ENCODE assay signal across 19 cellular contexts in the genomic region with DNA sequence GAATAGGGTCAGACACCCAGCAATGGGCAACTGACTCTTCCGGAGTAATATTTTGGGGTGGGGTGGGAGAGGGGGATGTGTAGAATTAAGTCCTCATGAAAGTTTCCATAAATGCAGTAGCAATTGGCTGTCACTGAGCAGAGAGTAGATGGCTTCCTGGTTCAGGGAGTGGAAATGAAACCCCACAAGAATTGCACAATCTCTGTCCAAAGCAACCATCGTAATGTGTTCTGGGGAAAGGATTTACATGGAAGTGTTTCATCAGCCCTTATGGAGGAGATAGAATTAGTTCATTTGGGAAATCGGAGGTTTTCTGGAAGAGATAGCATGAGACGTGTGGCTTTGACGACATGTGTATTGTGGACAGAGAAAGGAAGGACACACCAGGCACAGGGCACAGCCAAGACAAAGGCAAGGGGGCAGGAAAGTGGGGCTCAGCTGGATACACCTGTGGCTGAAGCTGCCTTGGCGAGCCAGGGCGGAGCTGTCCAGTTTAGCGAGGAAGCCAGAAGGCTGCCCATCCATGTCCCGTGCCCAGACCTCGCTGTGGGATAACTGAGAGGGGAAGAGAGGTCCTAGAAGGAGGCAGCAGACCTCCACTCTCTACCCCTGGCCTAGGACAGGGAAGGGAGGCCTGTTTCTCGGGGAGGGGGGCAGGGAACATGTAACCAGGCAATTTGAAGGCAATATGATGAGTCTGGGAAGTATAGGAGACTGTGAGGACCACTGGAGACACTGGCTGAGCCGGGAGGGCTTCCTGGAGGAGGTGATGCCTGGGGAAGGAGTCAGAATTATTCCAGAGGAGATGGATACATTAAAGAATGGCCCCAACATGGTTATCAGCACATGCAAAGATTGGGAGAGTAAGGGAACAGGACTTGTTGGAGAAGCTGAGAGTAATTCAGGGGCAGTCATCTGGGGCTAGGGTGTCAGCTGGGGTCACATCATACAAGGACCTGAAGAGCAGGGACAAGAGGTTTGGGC. TPM values are rescaled to one million over a fixed set of nuclear protein-coding genes. Genes with fewer than 3 reads are reported as not detected.
DNase-seq lines count a peak whose midpoint lies in the region; ATAC-seq and TF ChIP-seq lines count a peak whose summit lies in the region.
"Had no signal": no experiment of that assay in that cellular context is flagged by ENCODE, and none has a peak within 500 bp of the region (broad histone marks: within the 10 kb centered on the region; RNA-seq: fewer than 3 reads in every experiment).

No MANE protein-coding gene starts in this region.

- no peak overlapping the region for H3K4me3 ChIP-seq in AG09309 (ENCODE audit: control insufficient read depth, low read depth, low read length)
- no peak overlapping the region for H3K4me3 ChIP-seq in adipocyte (ENCODE audit: low read length)
- H3K4me3 ChIP-seq in left lung: no peak overlapping the region
- H3K4me3 ChIP-seq: SK-N-MC, tibial nerve had no signal

- no TSS peak for BruUV-seq in Calu3 (replicated peaks; lab: Mats Ljungman, UMichigan)

- H3K4me3 Mint-ChIP-seq in Calu3 (ENCODE audit: low read depth, unreplicated experiment): no peak overlapping the region
- H3K4me3 Mint-ChIP-seq: activated B cell treated with CpG ODN at 0.5 μM for 24 hours, B cell had no signal

- no peaks in the 10 kb centered on the region for H3K4me1 ChIP-seq in adipocyte (ENCODE audit: control insufficient read depth, insufficient read depth, low read length)
- peaks cover 0 to 34% of the 10 kb centered on the region in 2 donors for H3K4me1 ChIP-seq in left lung
- H3K4me1 ChIP-seq: tibial nerve had no signal

- H3K9me3 Mint-ChIP-seq in Calu3 (ENCODE audit: low read depth, unreplicated experiment): no peaks in the 10 kb centered on the region
- H3K9me3 Mint-ChIP-seq: activated B cell treated with CpG ODN at 0.5 μM for 24 hours, IgD-negative memory B cell had no signal

- no peaks in the 10 kb centered on the region for H3K4me1 Mint-ChIP-seq in Calu3 (ENCODE audit: low read depth, unreplicated experiment)

- peaks cover 72% of the 10 kb centered on the region for H3K27me3 Mint-ChIP-seq in Calu3 (ENCODE audit: unreplicated experiment)

- no peak overlapping the region for H3K27ac Mint-ChIP-seq in Calu3 (ENCODE audit: unreplicated experiment)
- H3K27ac Mint-ChIP-seq: activated B cell treated with CpG ODN at 0.5 μM for 24 hours, B cell, IgD-negative memory B cell had no signal

- H3K27ac ChIP-seq in left lung: peak overlapping the region in 1 of 2 donors; percentile 61
- H3K27ac ChIP-seq: SK-N-MC had no signal

- H3K9ac ChIP-seq in adipocyte (ENCODE audit: low read length): no peak overlapping the region

- no peaks in the 10 kb centered on the region for H3K9me3 ChIP-seq in adipocyte (ENCODE audit: control insufficient read depth, low read length)
- no peaks in the 10 kb centered on the region for H3K9me3 ChIP-seq in left lung
- H3K9me3 ChIP-seq: tibial nerve had no signal

- H3K36me3 Mint-ChIP-seq in Calu3 (ENCODE audit: insufficient read depth, unreplicated experiment): no peaks in the 10 kb centered on the region
- H3K36me3 Mint-ChIP-seq: IgD-negative memory B cell had no signal

- ATAC-seq in left lung (peak; percentile 82), GM21619 (IDR thresholded peaks at IDR 0.05; ENCODE audit: unreplicated experiment) (no peak)

- no peaks in the 10 kb centered on the region for H3K36me3 ChIP-seq in adipocyte (ENCODE audit: control insufficient read depth, insufficient read depth, low read length, severe bottlenecking)
- no peaks in the 10 kb centered on the region for H3K36me3 ChIP-seq in left lung
- H3K36me3 ChIP-seq: tibial nerve had no signal

- CTCF ChIA-PET in Calu3 (lab: Charles Lee): interaction anchor here (0.6 kb wide), 1 partner anchor 186 kb away, joined by 3 read pairs; no protein-coding TSS in a partner anchor

- H3K27me3 ChIP-seq in adipocyte (replicated peaks; ENCODE audit: control insufficient read depth, insufficient read depth, low read length): peaks cover 52% of the 10 kb centered on the region
- peaks cover 19 to 31% of the 10 kb centered on the region in 2 donors for H3K27me3 ChIP-seq in left lung

- peak; percentile 1 for DNase-seq in AG09309 (ENCODE audit: low read depth)
- DNase-seq in HuH-7 (ENCODE audit: low spot score): peak; percentile 42
- peak; percentile 29 for DNase-seq in adipocyte (ENCODE audit: low read depth)
- no peak for DNase-seq in left lung
- no peak for DNase-seq in NCI-H2227 (lab: John Stamatoyannopoulos, UW; ENCODE audit: unreplicated experiment)
- DNase-seq in Calu3: no peak
- no peak for DNase-seq in NCI-H510A (lab: John Stamatoyannopoulos, UW)
- DNase-seq: activated B cell treated with CpG ODN at 0.5 μM for 24 hours; DND-41; NCI-H1694 treated with DMSO at 0.1 percent for 48 hours; NCI-H69; occipital lobe; stimulated activated CD4-positive, alpha-beta T cell treated with anti-CD3 and anti-CD28 coated beads, Interleukin-15, amount 100 ng/mL, for 24 hours had no signal

- intact Hi-C loops in left lung (cut with DNase I): no loop called here
- intact Hi-C loops in Calu3 (cut with micrococcal nuclease; ENCODE audit: unreplicated experiment): no loop called here

- no peak for TF ChIP-seq CTCF in AG09309 (IDR thresholded peaks at IDR 0.05; ENCODE audit: control insufficient read depth, insufficient read depth, low read depth, low read length, missing control alignments)
- TF ChIP-seq CTCF in left lung (IDR thresholded peaks at IDR 0.05): no peak
- no peak for TF ChIP-seq CTCF in Calu3 (IDR thresholded peaks at IDR 0.05; ENCODE audit: unreplicated experiment)

RNA-seq across cellular contexts. Expression of a gene that starts 2.6 kb away (rescaled TPM):
- total RNA-seq in left lung (1 to 10 TPM; 2.1 to 2.2 TPM), Calu3 (2022) (not detected in 2 replicates)
- total RNA-seq: B cell, epithelial cell of proximal tubule had no signal

RNA-seq across cellular contexts. Expression of a gene that starts 12.8 kb away (rescaled TPM):
- total RNA-seq in left lung: 10 to 100 TPM in 1 of 2 donors, 1 to 10 TPM in 1; 9.2 to 10.6 TPM
- total RNA-seq in Calu3 (2022): not detected in 2 replicates
- total RNA-seq: B cell had no signal

RNA-seq across cellular contexts. Expression of a gene that starts 28.5 kb away (rescaled TPM):
- total RNA-seq in left lung (1 to 10 TPM in 1 of 2 donors, not detected in 1; 2.7 TPM), Calu3 (2022) (not detected in 2 replicates)
- total RNA-seq: epithelial cell of proximal tubule, occipital lobe had no signal

RNA-seq across cellular contexts. Expression of a gene that starts 32.6 kb away (rescaled TPM):
- total RNA-seq in left lung (under 1 TPM; 0.58 to 0.73 TPM), Calu3 (2022) (not detected in 2 replicates)
- total RNA-seq: epithelial cell of proximal tubule, occipital lobe had no signal

RNA-seq across cellular contexts. Expression of a gene that starts 53.9 kb away (rescaled TPM):
- 100 to 1,000 TPM; 105 to 106 TPM for total RNA-seq in left lung
- 82.4 and 87.3 TPM in 2 replicates for total RNA-seq in Calu3 (2022)

Comparison
In these comparisons a context has a peak if more than half of its experiments do, and no peak if none do; other contexts are left out.
1. DNase-seq: peak in AG09309 (single experiment), HuH-7 (single experiment) and adipocyte (single experiment); none in left lung (0 of 2), NCI-H2227 (single experiment), Calu3 (single experiment) and NCI-H510A (single experiment).
2. RNA of a gene that starts 12.8 kb away (total RNA-seq): 9.2 to 10.6 TPM in left lung; not detected in Calu3; every median in the first group is over 10 times any median in the second.